Comparison of ENCODE assay signal across 2 cellular contexts in the genomic region with DNA sequence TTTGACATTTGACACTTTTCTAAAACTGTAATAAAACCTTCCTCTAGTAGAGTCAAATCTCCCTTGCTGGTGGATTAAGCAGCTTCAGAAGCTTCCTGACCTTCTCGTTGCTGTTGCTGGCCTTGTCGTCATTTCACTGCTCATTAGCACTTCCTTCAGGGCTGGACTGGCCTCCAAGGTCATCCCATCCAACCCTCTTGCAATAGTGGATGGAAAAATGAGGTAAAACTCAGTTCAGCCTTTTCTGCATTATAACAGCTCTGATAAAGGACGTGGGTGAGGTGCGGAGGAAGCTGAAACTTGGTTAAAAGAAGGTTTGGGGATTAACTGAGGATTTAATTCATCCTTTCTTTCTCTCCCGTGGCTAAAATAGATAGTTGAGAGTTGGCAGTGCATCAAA.
A peak's percentile ranks its signal among the peaks of the same experiment; 100 is the strongest.
TF ChIP-seq lines count a peak whose summit lies in the region.

No MANE protein-coding gene starts in this region.

TF ChIP-seq in liver, 16 proteins besides CTCF, POLR2A, EP300 and RAD21:
- TF ChIP-seq RXRA (IDR thresholded peaks at IDR 0.05) (peak in 1 of 2 donors; percentile 38), YY1 (IDR thresholded peaks at IDR 0.05) (no peak), NR2F2 (IDR thresholded peaks at IDR 0.05) (peak; percentile 83)
TF ChIP-seq in liver: peak in this region for 2.

TF ChIP-seq in HepG2, 621 proteins besides CTCF, POLR2A, EP300 and RAD21:
- TF ChIP-seq KLF13 (CRISPR knock-in tag; IDR thresholded peaks at IDR 0.05): no peak
- TF ChIP-seq TARDBP (CRISPR knock-in tag; IDR thresholded peaks at IDR 0.05): no peak
- TF ChIP-seq, protein P1, sequence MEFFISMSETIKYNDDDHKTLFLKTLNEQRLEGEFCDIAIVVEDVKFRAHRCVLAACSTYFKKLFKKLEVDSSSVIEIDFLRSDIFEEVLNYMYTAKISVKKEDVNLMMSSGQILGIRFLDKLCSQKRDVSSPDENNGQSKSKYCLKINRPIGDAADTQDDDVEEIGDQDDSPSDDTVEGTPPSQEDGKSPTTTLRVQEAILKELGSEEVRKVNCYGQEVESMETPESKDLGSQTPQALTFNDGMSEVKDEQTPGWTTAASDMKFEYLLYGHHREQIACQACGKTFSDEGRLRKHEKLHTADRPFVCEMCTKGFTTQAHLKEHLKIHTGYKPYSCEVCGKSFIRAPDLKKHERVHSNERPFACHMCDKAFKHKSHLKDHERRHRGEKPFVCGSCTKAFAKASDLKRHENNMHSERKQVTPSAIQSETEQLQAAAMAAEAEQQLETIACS (CRISPR knock-in tag; IDR thresholded peaks at IDR 0.05): no peak
- TF ChIP-seq, protein P2, sequence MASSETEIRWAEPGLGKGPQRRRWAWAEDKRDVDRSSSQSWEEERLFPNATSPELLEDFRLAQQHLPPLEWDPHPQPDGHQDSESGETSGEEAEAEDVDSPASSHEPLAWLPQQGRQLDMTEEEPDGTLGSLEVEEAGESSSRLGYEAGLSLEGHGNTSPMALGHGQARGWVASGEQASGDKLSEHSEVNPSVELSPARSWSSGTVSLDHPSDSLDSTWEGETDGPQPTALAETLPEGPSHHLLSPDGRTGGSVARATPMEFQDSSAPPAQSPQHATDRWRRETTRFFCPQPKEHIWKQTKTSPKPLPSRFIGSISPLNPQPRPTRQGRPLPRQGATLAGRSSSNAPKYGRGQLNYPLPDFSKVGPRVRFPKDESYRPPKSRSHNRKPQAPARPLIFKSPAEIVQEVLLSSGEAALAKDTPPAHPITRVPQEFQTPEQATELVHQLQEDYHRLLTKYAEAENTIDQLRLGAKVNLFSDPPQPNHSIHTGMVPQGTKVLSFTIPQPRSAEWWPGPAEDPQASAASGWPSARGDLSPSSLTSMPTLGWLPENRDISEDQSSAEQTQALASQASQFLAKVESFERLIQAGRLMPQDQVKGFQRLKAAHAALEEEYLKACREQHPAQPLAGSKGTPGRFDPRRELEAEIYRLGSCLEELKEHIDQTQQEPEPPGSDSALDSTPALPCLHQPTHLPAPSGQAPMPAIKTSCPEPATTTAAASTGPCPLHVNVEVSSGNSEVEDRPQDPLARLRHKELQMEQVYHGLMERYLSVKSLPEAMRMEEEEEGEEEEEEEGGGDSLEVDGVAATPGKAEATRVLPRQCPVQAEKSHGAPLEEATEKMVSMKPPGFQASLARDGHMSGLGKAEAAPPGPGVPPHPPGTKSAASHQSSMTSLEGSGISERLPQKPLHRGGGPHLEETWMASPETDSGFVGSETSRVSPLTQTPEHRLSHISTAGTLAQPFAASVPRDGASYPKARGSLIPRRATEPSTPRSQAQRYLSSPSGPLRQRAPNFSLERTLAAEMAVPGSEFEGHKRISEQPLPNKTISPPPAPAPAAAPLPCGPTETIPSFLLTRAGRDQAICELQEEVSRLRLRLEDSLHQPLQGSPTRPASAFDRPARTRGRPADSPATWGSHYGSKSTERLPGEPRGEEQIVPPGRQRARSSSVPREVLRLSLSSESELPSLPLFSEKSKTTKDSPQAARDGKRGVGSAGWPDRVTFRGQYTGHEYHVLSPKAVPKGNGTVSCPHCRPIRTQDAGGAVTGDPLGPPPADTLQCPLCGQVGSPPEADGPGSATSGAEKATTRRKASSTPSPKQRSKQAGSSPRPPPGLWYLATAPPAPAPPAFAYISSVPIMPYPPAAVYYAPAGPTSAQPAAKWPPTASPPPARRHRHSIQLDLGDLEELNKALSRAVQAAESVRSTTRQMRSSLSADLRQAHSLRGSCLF (CRISPR knock-in tag; IDR thresholded peaks at IDR 0.05; ENCODE audit: borderline replicate concordance): no peak
- TF ChIP-seq ZNF580 (CRISPR knock-in tag; IDR thresholded peaks at IDR 0.05; ENCODE audit: borderline replicate concordance, low read depth): no peak
- no peak for TF ChIP-seq ZNF747 (CRISPR knock-in tag; IDR thresholded peaks at IDR 0.05; ENCODE audit: borderline replicate concordance)
- no peak for TF ChIP-seq NR3C1 (CRISPR knock-in tag; IDR thresholded peaks at IDR 0.05)
- TF ChIP-seq KLF6 (CRISPR knock-in tag; IDR thresholded peaks at IDR 0.05): no peak
- TF ChIP-seq, protein P3, sequence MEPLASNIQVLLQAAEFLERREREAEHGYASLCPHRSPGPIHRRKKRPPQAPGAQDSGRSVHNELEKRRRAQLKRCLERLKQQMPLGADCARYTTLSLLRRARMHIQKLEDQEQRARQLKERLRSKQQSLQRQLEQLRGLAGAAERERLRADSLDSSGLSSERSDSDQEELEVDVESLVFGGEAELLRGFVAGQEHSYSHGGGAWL (CRISPR knock-in tag; IDR thresholded peaks at IDR 0.05): no peak
- no peak for TF ChIP-seq ZBTB42 (CRISPR knock-in tag; IDR thresholded peaks at IDR 0.05)
- TF ChIP-seq SRSF9 (IDR thresholded peaks at IDR 0.05; ENCODE audit: borderline replicate concordance, insufficient read depth, low read depth, low read length, poor library complexity, severe bottlenecking): no peak
- no peak for TF ChIP-seq KAT2B (IDR thresholded peaks at IDR 0.05; ENCODE audit: borderline replicate concordance, low read depth, low read length)
- no peak for TF ChIP-seq IKZF4 (CRISPR knock-in tag; IDR thresholded peaks at IDR 0.05; ENCODE audit: borderline replicate concordance, low read depth, not compliant biosample characterization)
- no peak for TF ChIP-seq ZNF724P (CRISPR knock-in tag; IDR thresholded peaks at IDR 0.05; ENCODE audit: borderline replicate concordance)
- no peak for TF ChIP-seq ZNF776 (CRISPR knock-in tag; IDR thresholded peaks at IDR 0.05)
- TF ChIP-seq RARA (CRISPR knock-in tag; IDR thresholded peaks at IDR 0.05): no peak
